Comparison of ENCODE assay signal across 34 cellular contexts in genomic region chr3:168834558-168834957, GRCh38.
"Had no signal": no experiment of that assay in that cellular context is flagged by ENCODE, and none has a peak within 500 bp of the region (broad histone marks: within the 10 kb centered on the region; RNA-seq: fewer than 3 reads in every experiment).

No MANE protein-coding gene starts in this region.

- H3K36me3 ChIP-seq: MG63 had no signal

- H3K27me3 ChIP-seq: MG63 had no signal

- DNase-seq: Karpas-422, Kasumi-1, MG63, MM.1S, MV-4-11, NCI-H1048, NCI-H1092, NCI-H1092 treated with DMSO at 0.1 percent for 48 hours, NCI-H1105, NCI-H1105 treated with DMSO at 0.1 percent for 48 hours, NCI-H1417, NCI-H1417 treated with DMSO at 0.1 percent for 48 hours, NCI-H1436, NCI-H1436 treated with DMSO at 0.1 percent for 48 hours, NCI-H146, NCI-H1694, NCI-H1694 treated with DMSO at 0.1 percent for 48 hours, NCI-H187, NCI-H187 treated with DMSO at 0.1 percent for 48 hours, NCI-H1930, NCI-H2029, NCI-H2029 treated with DMSO at 0.1 percent for 48 hours, NCI-H2081, NCI-H2081 treated with DMSO at 0.1 percent for 48 hours, NCI-H2107, NCI-H2171, NCI-H2171 treated with DMSO at 0.1 percent for 48 hours, NCI-H2227 treated with DMSO at 0.1 percent for 48 hours, NCI-H226, NCI-H345, NCI-H446, NCI-H446 treated with DMSO at 0.1 percent for 48 hours, NCI-H510A, NCI-H510A treated with DMSO at 0.1 percent for 48 hours had no signal

- H3K4me3 ChIP-seq: MG63 had no signal
